ENCODE assay signal across 8 cellular contexts in the genomic region with DNA sequence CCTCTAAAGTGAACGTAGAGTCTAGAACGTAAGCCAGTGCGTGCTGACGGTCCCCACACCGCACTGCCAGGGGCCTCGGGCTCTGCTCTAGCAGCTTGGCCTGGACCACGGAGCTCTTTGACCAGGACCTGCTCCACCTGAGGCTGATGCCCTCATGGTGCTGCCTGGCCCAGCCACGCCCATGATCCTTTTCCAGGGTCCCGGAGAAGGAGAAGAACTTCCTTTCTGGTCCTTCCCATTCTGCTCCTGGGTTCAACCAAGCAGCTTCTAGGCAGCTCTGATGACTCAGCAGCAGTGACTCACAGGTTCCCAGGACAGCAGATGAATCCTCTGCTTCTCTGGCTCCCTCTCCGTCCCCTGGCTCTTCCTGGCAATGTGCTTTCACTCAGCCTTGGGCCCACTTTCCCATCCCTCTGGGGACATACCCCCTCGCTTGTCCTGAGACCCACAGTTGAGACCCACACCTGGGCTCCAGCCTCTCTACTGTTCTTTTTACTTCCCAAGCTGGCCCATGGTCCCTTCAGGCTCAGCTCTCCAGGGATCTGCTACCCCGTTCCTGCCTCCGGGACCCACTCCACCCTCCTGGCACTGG.
DNase-seq lines count a peak whose midpoint lies in the region; ATAC-seq and TF ChIP-seq lines count a peak whose summit lies in the region.

No MANE protein-coding gene starts in this region.

- H3K27me3 ChIP-seq in MM.1S (replicated peaks; ENCODE audit: insufficient read depth, low read length): no peaks in the 10 kb centered on the region

- peak; percentile 62 for ATAC-seq in sciatic nerve
- ATAC-seq in GM18909 (IDR thresholded peaks at IDR 0.05; ENCODE audit: poor library complexity, unreplicated experiment): no peak

- intact Hi-C loops in sciatic nerve (cut with DNase I): no loop called here

- no peak overlapping the region for H3K4me2 ChIP-seq in MM.1S (ENCODE audit: low read depth, low read length)

- H2AFZ ChIP-seq in MM.1S (ENCODE audit: low read length): no peak overlapping the region

- DNase-seq in GM03348 (ENCODE audit: low spot score): peak; percentile 92
- peak; percentile 80 for DNase-seq in RWPE1 (ENCODE audit: low spot score)
- DNase-seq in fibroblast of villous mesenchyme (ENCODE audit: low read depth): peak; percentile 88
- DNase-seq in sciatic nerve (ENCODE audit: low spot score): no peak
- no peak for DNase-seq in MM.1S
- no peak for DNase-seq in T-helper 1 cell
- no peak for DNase-seq in NCI-H1092 (lab: John Stamatoyannopoulos, UW)

- H3K9me3 ChIP-seq in MM.1S (replicated peaks; ENCODE audit: insufficient read depth, low read length): no peaks in the 10 kb centered on the region

- H3K27ac ChIP-seq in RWPE1 (peak overlapping the region; percentile 25; the same call in 1 of the 2 replicates), MM.1S (ENCODE audit: low read length) (no peak overlapping the region)

- POLR2A ChIA-PET in RWPE1 (lab: Yijun Ruan, JAX; ENCODE audit: low non-redundant PET): no interaction called here

- H3K9me2 ChIP-seq in MM.1S (replicated peaks; ENCODE audit: insufficient read depth, low read length): no peaks in the 10 kb centered on the region

- CTCF ChIA-PET in RWPE1 (lab: Yijun Ruan, JAX): no interaction called here

- peaks cover 4% of the 10 kb centered on the region; the same call in 1 of the 2 replicates for H3K4me1 ChIP-seq in MM.1S (ENCODE audit: low read length)

- H3F3A ChIP-seq in MM.1S (ENCODE audit: insufficient read depth, low read length): no peaks in the 10 kb centered on the region

- no peaks in the 10 kb centered on the region for H3K79me2 ChIP-seq in MM.1S (ENCODE audit: low read length)

- no peak overlapping the region for H3K9ac ChIP-seq in MM.1S (ENCODE audit: low read length)

- TF ChIP-seq CTCF in RWPE1 (conservative IDR thresholded peaks at IDR 0.05; ENCODE audit: low read depth) (no peak), fibroblast of villous mesenchyme (IDR thresholded peaks at IDR 0.05; ENCODE audit: insufficient read depth, low read depth, low read length) (no peak), MM.1S (IDR thresholded peaks at IDR 0.05; ENCODE audit: low read length) (no peak)

- H3K36me3 ChIP-seq in MM.1S (replicated peaks; ENCODE audit: insufficient read depth, low read length): no peaks in the 10 kb centered on the region

- no peak overlapping the region for H3K4me3 ChIP-seq in fibroblast of villous mesenchyme (ENCODE audit: low read depth, low read length)
- no peak overlapping the region for H3K4me3 ChIP-seq in MM.1S (ENCODE audit: low read length)

- no peaks in the 10 kb centered on the region for H4K20me1 ChIP-seq in MM.1S (ENCODE audit: insufficient read depth, low read length)

Comparison
In these comparisons a context has a peak if more than half of its experiments do, and no peak if none do; other contexts are left out.
1. DNase-seq: peak in GM03348 (single experiment), RWPE1 (single experiment) and fibroblast of villous mesenchyme (single experiment); none in sciatic nerve (single experiment), MM.1S (single experiment), T-helper 1 cell (0 of 5) and NCI-H1092 (single experiment).